Comparison of ENCODE assay signal across 9 cellular contexts in the genomic region with DNA sequence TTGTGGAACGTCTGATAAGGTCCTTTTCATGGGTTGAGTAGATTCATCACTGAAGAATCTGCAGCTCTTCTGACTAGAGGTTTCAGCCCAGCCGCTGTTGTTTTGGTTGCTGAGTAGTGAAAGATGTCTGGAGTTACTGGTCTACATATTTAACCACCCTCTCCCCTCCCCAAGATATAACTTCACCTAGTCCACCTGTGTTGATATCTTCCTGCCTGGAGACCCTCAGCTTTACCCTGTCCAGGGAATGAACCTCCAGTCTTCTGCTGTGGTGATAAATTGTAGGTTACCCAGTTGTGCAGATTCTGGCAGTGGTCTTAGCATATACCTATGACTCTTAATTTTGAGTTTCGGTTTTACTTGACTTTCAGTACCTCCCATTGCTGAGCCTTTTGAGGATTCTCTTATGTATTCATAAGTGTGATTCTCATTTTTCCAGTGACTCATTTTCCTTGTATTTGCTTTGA.
A peak's percentile ranks its signal among the peaks of the same experiment; 100 is the strongest.
DNase-seq lines count a peak whose midpoint lies in the region; ATAC-seq and TF ChIP-seq lines count a peak whose summit lies in the region.
"Had no signal": no experiment of that assay in that cellular context is flagged by ENCODE, and none has a peak within 500 bp of the region (broad histone marks: within the 10 kb centered on the region; RNA-seq: fewer than 3 reads in every experiment).

No MANE protein-coding gene starts in this region.

- H3K4me3 ChIP-seq in right cardiac atrium (ENCODE audit: low read length): no peak overlapping the region
- no peak overlapping the region for H3K4me3 ChIP-seq in left ventricle myocardium inferior

- intact Hi-C loops in head of caudate nucleus (cut with DNase I): no loop called here
- intact Hi-C loops in right cardiac atrium (cut with DNase I): no loop called here
- intact Hi-C loops in left ventricle myocardium inferior (cut with micrococcal nuclease): no loop called here

- 88% methylated on average over 3 of the region's 3 CpGs for WGBS in right cardiac atrium

- no peaks in the 10 kb centered on the region for H3K36me3 ChIP-seq in left ventricle myocardium inferior

- H3K27ac ChIP-seq in right cardiac atrium (ENCODE audit: low read length) (no peak overlapping the region), left ventricle myocardium inferior (replicated peaks) (no peak overlapping the region)
- H3K27ac ChIP-seq: HL-60 had no signal

- TF ChIP-seq CTCF in left ventricle myocardium inferior (IDR thresholded peaks at IDR 0.05; ENCODE audit: borderline replicate concordance): no peak

- ATAC-seq in GM18520 (IDR thresholded peaks at IDR 0.05; ENCODE audit: unreplicated experiment): peak; percentile 95
- peak; percentile 94 for ATAC-seq in HG02938 (IDR thresholded peaks at IDR 0.05; ENCODE audit: unreplicated experiment)
- no peak for ATAC-seq in right cardiac atrium

- peak; percentile 36 to 53 for DNase-seq in activated CD4-positive, alpha-beta T cell treated with anti-CD3 and anti-CD28 coated beads, Interleukin-2, amount 50 U/mL, for 24 hours (ENCODE audit: low read depth in 1 of 2, low spot score in 1 of 2)
- peak; percentile 9 for DNase-seq in myocyte (ENCODE audit: low read depth)
- no peak for DNase-seq in head of caudate nucleus
- DNase-seq in right cardiac atrium: no peak
- DNase-seq in left ventricle myocardium inferior: no peak
- DNase-seq in NCI-H1436 (lab: John Stamatoyannopoulos, UW): no peak

- no peaks in the 10 kb centered on the region for H3K4me1 ChIP-seq in right cardiac atrium (ENCODE audit: control insufficient read depth, insufficient read depth, low read length)
- peaks cover 18% of the 10 kb centered on the region for H3K4me1 ChIP-seq in left ventricle myocardium inferior

- H3K9me3 ChIP-seq in right cardiac atrium (ENCODE audit: control insufficient read depth, low read length): no peaks in the 10 kb centered on the region
- H3K9me3 ChIP-seq in left ventricle myocardium inferior (replicated peaks): no peaks in the 10 kb centered on the region

- H3K27me3 ChIP-seq in right cardiac atrium (ENCODE audit: control insufficient read depth, insufficient read depth) (no peaks in the 10 kb centered on the region), left ventricle myocardium inferior (ENCODE audit: low read depth) (no peaks in the 10 kb centered on the region)

Comparison
In these comparisons a context has a peak if more than half of its experiments do, and no peak if none do; other contexts are left out.
1. ATAC-seq: peak in GM18520 (single experiment) and HG02938 (single experiment); none in right cardiac atrium (0 of 2).
2. DNase-seq: peak in activated CD4-positive, alpha-beta T cell treated with anti-CD3 and anti-CD28 coated beads, Interleukin-2, amount 50 U/mL, for 24 hours (2 of 2) and myocyte (single experiment); none in head of caudate nucleus (0 of 42), right cardiac atrium (0 of 3), left ventricle myocardium inferior (single experiment) and NCI-H1436 (single experiment).